ENCODE assay signal across 8 cellular contexts in the genomic region with DNA sequence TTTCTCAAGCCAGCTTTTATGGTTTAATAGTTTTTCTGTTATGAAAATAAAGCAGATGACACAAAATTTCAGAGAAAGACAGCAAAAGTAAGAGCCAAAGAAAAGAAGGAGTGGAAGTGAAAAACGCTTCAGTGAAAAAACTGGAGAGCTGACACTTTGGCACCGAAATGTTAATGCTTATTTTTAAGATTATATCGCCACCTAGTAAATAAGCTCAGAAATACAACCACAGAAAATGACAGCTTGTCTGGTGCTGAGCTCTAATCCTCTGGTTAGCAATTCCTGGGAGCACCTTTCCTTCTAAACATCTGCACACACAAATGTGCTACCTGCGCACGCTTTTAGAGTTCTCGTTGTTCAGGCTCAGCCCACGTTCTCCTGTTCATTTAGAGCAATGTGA.
DNase-seq lines count a peak whose midpoint lies in the region; ATAC-seq and TF ChIP-seq lines count a peak whose summit lies in the region.

No MANE protein-coding gene starts in this region.

- no peaks in the 10 kb centered on the region for H3K27me3 Mint-ChIP-seq in MCF 10A (ENCODE audit: insufficient read depth, unreplicated experiment)

- no peak overlapping the region for H3K27ac Mint-ChIP-seq in MCF 10A (ENCODE audit: low read depth, unreplicated experiment)

- H3K4me3 ChIP-seq in GM12864 (ENCODE audit: low read depth, low read length) = no peak overlapping the region

- H3K4me1 Mint-ChIP-seq in MCF 10A (ENCODE audit: insufficient read depth, unreplicated experiment) = peaks cover 16% of the 10 kb centered on the region

- no peak for DNase-seq in GM12864 (ENCODE audit: low read depth)
- DNase-seq in NCI-H524 (lab: John Stamatoyannopoulos, UW) = peak; percentile 57 to 89
- peak; percentile 55 for DNase-seq in MCF 10A (ENCODE audit: unreplicated experiment)
- DNase-seq in left lobe of liver (ENCODE audit: low spot score) = no peak
- DNase-seq in T1000 (lab: John Stamatoyannopoulos, UW) = no peak
- DNase-seq in NK-92 treated with Interleukin-12 subunit alpha and Interleukin-12 subunit beta, amount 100 ng/mL, for 24 hours (lab: John Stamatoyannopoulos, UW) = no peak

- ATAC-seq in HG02938 (IDR thresholded peaks at IDR 0.05; ENCODE audit: unreplicated experiment) (peak; percentile 61), left lobe of liver (peak; percentile 95)

- TF ChIP-seq CTCF in 22Rv1 (IDR thresholded peaks at IDR 0.05) (peak; percentile 68), GM12864 (IDR thresholded peaks at IDR 0.05; ENCODE audit: low read depth, low read length, missing control alignments) (peak; percentile 47), MCF 10A (IDR thresholded peaks at IDR 0.05; ENCODE audit: unreplicated experiment) (peak; percentile 48)

- BruUV-seq in MCF 10A (replicated peaks; lab: Mats Ljungman, UMichigan) = no TSS peak

- no peak overlapping the region for H3K4me3 Mint-ChIP-seq in MCF 10A (ENCODE audit: unreplicated experiment)

- H3K36me3 Mint-ChIP-seq in MCF 10A (ENCODE audit: insufficient read depth, unreplicated experiment) = no peaks in the 10 kb centered on the region

- CTCF ChIA-PET in MCF 10A (lab: Yijun Ruan, JAX) = interaction anchor here (0.6 to 19.7 kb wide), 21 partner anchors 9 to 755 kb away, joined by 3 to 672 read pairs (median 4); no protein-coding TSS in a partner anchor

- peak overlapping the region; percentile 22 for H3K27ac ChIP-seq in 22Rv1

- POLR2A ChIA-PET in MCF 10A (lab: Yijun Ruan, JAX) = interaction anchor here (0.8 to 2.3 kb wide), 3 partner anchors 159 to 308 kb away, joined by 3 to 35 read pairs (median 6); no protein-coding TSS in a partner anchor

- intact Hi-C loops in MCF 10A (cut with micrococcal nuclease) = loop anchor here (1.0 to 10.0 kb wide), 5 partner anchors 70 to 724 kb away; no protein-coding TSS in a partner anchor

- no peaks in the 10 kb centered on the region for H3K9me3 Mint-ChIP-seq in MCF 10A (ENCODE audit: unreplicated experiment)

Comparison
In these comparisons a context has a peak if more than half of its experiments do, and no peak if none do; other contexts are left out.
1. DNase-seq: peak in NCI-H524 (2 of 2) and MCF 10A (single experiment); none in GM12864 (single experiment), left lobe of liver (single experiment), T1000 (single experiment) and NK-92 treated with Interleukin-12 subunit alpha and Interleukin-12 subunit beta, amount 100 ng/mL, for 24 hours (single experiment).
2. Peak in every context shown above with its lines, with median percentiles within 50 percentile points of each other: CTCF ChIP-seq.